ENCODE assay signal across 6 cellular contexts in genomic region chr2:169687943-169688342, GRCh38. TPM values are rescaled to one million over a fixed set of nuclear protein-coding genes. Genes with fewer than 3 reads are reported as not detected.
"Had no signal": no experiment of that assay in that cellular context is flagged by ENCODE, and none has a peak within 500 bp of the region (broad histone marks: within the 10 kb centered on the region; RNA-seq: fewer than 3 reads in every experiment).

No MANE protein-coding gene starts in this region.

RNA-seq across cellular contexts. Expression of gene CFAP210, which starts 6.3 kb away (rescaled TPM):
- total RNA-seq: subcutaneous adipose tissue, suprapubic skin, thoracic aorta, transverse colon, upper lobe of right lung, urinary bladder had no signal
